Comparison of ENCODE assay signal across 8 cellular contexts in the genomic region with DNA sequence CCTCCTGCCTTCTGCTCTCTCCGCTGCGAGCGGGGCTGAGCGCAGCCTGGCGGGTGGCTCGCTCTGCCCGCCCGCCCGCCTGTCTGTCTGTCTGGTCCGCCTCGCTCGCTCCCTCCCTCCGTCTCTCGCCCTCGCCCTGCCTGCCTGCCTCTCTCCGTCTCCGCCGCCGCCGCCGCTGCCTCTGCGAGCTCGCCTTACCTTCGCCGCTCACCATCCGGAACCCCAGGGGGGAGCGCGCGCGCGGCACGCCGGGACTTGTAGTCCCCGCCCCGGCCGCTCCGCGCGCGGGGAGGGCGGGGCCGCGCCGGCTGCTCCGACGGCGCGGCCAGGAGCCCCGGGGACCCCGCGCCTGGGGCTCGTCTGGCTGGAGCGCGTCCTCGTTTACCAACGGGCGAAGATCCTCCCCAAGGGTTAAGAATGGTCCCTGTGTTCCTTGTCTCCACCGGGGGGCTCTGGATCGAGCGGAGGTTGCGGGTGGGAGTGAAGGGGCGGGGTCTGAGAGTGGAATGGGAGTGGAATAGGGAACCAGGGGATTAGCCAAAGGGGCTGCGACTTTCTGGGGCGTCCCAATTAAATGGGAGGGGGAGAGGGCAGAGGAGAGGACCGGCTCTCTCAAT. TPM values are rescaled to one million over a fixed set of nuclear protein-coding genes. Genes with fewer than 3 reads are reported as not detected.
DNase-seq lines count a peak whose midpoint lies in the region; ATAC-seq and TF ChIP-seq lines count a peak whose summit lies in the region.

A gene with protein sequence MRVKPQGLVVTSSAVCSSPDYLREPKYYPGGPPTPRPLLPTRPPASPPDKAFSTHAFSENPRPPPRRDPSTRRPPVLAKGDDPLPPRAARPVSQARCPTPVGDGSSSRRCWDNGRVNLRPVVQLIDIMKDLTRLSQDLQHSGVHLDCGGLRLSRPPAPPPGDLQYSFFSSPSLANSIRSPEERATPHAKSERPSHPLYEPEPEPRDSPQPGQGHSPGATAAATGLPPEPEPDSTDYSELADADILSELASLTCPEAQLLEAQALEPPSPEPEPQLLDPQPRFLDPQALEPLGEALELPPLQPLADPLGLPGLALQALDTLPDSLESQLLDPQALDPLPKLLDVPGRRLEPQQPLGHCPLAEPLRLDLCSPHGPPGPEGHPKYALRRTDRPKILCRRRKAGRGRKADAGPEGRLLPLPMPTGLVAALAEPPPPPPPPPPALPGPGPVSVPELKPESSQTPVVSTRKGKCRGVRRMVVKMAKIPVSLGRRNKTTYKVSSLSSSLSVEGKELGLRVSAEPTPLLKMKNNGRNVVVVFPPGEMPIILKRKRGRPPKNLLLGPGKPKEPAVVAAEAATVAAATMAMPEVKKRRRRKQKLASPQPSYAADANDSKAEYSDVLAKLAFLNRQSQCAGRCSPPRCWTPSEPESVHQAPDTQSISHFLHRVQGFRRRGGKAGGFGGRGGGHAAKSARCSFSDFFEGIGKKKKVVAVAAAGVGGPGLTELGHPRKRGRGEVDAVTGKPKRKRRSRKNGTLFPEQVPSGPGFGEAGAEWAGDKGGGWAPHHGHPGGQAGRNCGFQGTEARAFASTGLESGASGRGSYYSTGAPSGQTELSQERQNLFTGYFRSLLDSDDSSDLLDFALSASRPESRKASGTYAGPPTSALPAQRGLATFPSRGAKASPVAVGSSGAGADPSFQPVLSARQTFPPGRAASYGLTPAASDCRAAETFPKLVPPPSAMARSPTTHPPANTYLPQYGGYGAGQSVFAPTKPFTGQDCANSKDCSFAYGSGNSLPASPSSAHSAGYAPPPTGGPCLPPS (N-terminal part only) (minus strand): TSS at position 183 of the 617 bp plus-strand sequence. CDS start 52,029 bp downstream, outside the sequence.

- H4K20me1 ChIP-seq in MM.1S (ENCODE audit: insufficient read depth, low read length), result no peaks in the 10 kb centered on the region
- peaks cover 41% of the 10 kb centered on the region for H4K20me1 ChIP-seq in neural progenitor cell (ENCODE audit: low read depth)

- H3K9ac ChIP-seq in MM.1S (ENCODE audit: low read length) (peak within 1 kb of the TSS; percentile 41; the same call in 1 of the 2 replicates), neural progenitor cell (peak within 1 kb of the TSS; percentile 75)

- H3K4me2 ChIP-seq in MM.1S (ENCODE audit: low read depth, low read length) (peak within 1 kb of the TSS; percentile 90), neural progenitor cell (peak within 1 kb of the TSS; percentile 98)

- H3K79me2 ChIP-seq in MM.1S (ENCODE audit: low read length) (no peaks in the 10 kb centered on the region), neural progenitor cell (ENCODE audit: low read depth) (peaks cover 49% of the 10 kb centered on the region)

- H3K36me3 ChIP-seq in MM.1S (replicated peaks; ENCODE audit: insufficient read depth, low read length), result no peaks in the 10 kb centered on the region
- no peaks in the 10 kb centered on the region for H3K36me3 ChIP-seq in neural progenitor cell

- no peaks in the 10 kb centered on the region for H3K36me3 Mint-ChIP-seq in neural progenitor cell

- in situ Hi-C loops in SK-MEL-5 (cut with HindIII; ENCODE audit: low pct_unique_long_range_greater_than_20kb, low sequenced_read_pairs), result no loop called here

- H3K4me1 Mint-ChIP-seq in neural progenitor cell, result peaks cover 37% of the 10 kb centered on the region
- H3K4me1 Mint-ChIP-seq in stimulated activated naive CD8-positive, alpha-beta T cell treated with anti-CD3 and anti-CD28 coated beads, Interleukin-15, amount 100 ng/mL, for 72 hours, result peaks cover 23% of the 10 kb centered on the region

- no peaks in the 10 kb centered on the region for H3K9me3 Mint-ChIP-seq in neural progenitor cell
- H3K9me3 Mint-ChIP-seq in stimulated activated naive CD8-positive, alpha-beta T cell treated with anti-CD3 and anti-CD28 coated beads, Interleukin-15, amount 100 ng/mL, for 72 hours, result no peaks in the 10 kb centered on the region

- peaks cover 13% of the 10 kb centered on the region for H3K27me3 Mint-ChIP-seq in neural progenitor cell (ENCODE audit: insufficient read depth, low read depth)
- no peaks in the 10 kb centered on the region for H3K27me3 Mint-ChIP-seq in stimulated activated naive CD8-positive, alpha-beta T cell treated with anti-CD3 and anti-CD28 coated beads, Interleukin-15, amount 100 ng/mL, for 72 hours

- H3F3A ChIP-seq in MM.1S (ENCODE audit: insufficient read depth, low read length) (no peaks in the 10 kb centered on the region), neural progenitor cell (ENCODE audit: low read depth) (peaks cover 69% of the 10 kb centered on the region)

- H3K9me2 ChIP-seq in MM.1S (replicated peaks; ENCODE audit: insufficient read depth, low read length), result no peaks in the 10 kb centered on the region

- no peak for TF ChIP-seq CTCF in MM.1S (IDR thresholded peaks at IDR 0.05; ENCODE audit: low read length)
- no peak for TF ChIP-seq CTCF in foreskin keratinocyte (conservative IDR thresholded peaks at IDR 0.05)
- peak; percentile 3 for TF ChIP-seq CTCF in neural progenitor cell (IDR thresholded peaks at IDR 0.05)

- H2AFZ ChIP-seq in MM.1S (ENCODE audit: low read length) (peak within 1 kb of the TSS; percentile 76), neural progenitor cell (replicated peaks) (peak within 1 kb of the TSS; percentile 87)

- H3K27me3 ChIP-seq in MM.1S (replicated peaks; ENCODE audit: insufficient read depth, low read length) (no peaks in the 10 kb centered on the region), foreskin keratinocyte (no peaks in the 10 kb centered on the region), neural progenitor cell (no peaks in the 10 kb centered on the region)

- H3K27ac Mint-ChIP-seq in neural progenitor cell, result peak within 1 kb of the TSS; percentile 25
- peak within 1 kb of the TSS; percentile 74 to 88 for H3K27ac Mint-ChIP-seq in stimulated activated naive CD8-positive, alpha-beta T cell treated with anti-CD3 and anti-CD28 coated beads, Interleukin-15, amount 100 ng/mL, for 72 hours

- H3K27ac ChIP-seq in MM.1S (ENCODE audit: low read length) (no peak within 1 kb of the TSS), foreskin keratinocyte (peak within 1 kb of the TSS; percentile 63), neural progenitor cell (peak within 1 kb of the TSS; percentile 49)

- H3K4me3 Mint-ChIP-seq in neural progenitor cell, result peak within 1 kb of the TSS; percentile 94
- peak within 1 kb of the TSS; percentile 81 to 98 for H3K4me3 Mint-ChIP-seq in stimulated activated naive CD8-positive, alpha-beta T cell treated with anti-CD3 and anti-CD28 coated beads, Interleukin-15, amount 100 ng/mL, for 72 hours

- DNase-seq in CMK (ENCODE audit: low read depth), result peak; percentile 74
- DNase-seq in MM.1S, result peak; percentile 91
- peak; percentile 79 for DNase-seq in SK-MEL-5 (ENCODE audit: low read depth, low spot score)
- DNase-seq in activated gamma-delta T cell treated with anti-CD3 and anti-CD28 coated beads, Interleukin-2, amount 50 U/mL, for 16 hours (ENCODE audit: low read depth), result peak; percentile 88
- peak; percentile 45 to 73 for DNase-seq in foreskin keratinocyte
- DNase-seq in neural progenitor cell (ENCODE audit: low spot score), result peak; percentile 98
- DNase-seq in stimulated activated naive CD8-positive, alpha-beta T cell treated with anti-CD3 and anti-CD28 coated beads, Interleukin-15, amount 100 ng/mL, for 72 hours, result peak; percentile 90 to 93

- H3K9me3 ChIP-seq in MM.1S (replicated peaks; ENCODE audit: insufficient read depth, low read length) (no peaks in the 10 kb centered on the region), neural progenitor cell (ENCODE audit: low read depth) (no peaks in the 10 kb centered on the region)

- H3K4me1 ChIP-seq in MM.1S (ENCODE audit: low read length) (no peaks in the 10 kb centered on the region), foreskin keratinocyte (peaks cover 6% of the 10 kb centered on the region), neural progenitor cell (peaks cover 68% of the 10 kb centered on the region)

- ATAC-seq in GM21723 (IDR thresholded peaks at IDR 0.05; ENCODE audit: unreplicated experiment) (peak; percentile 55), foreskin keratinocyte (peak; percentile 58)
- peak; percentile 80 for ATAC-seq in stimulated activated naive CD8-positive, alpha-beta T cell treated with anti-CD3 and anti-CD28 coated beads, Interleukin-15, amount 100 ng/mL, for 72 hours

- peak within 1 kb of the TSS; percentile 83 for H3K4me3 ChIP-seq in MM.1S (ENCODE audit: low read length)
- peak within 1 kb of the TSS; percentile 99 for H3K4me3 ChIP-seq in neural progenitor cell

RNA-seq across cellular contexts. Expression of the gene that starts here (rescaled TPM):
- total RNA-seq in SK-MEL-5 (2014; rRNA removed; shearing (Covaris generic)), result 4.4 TPM in 2 replicates
- 6.9 and 15.0 TPM in 2 replicates for polyA plus RNA-seq in SK-MEL-5 (2015; cell fraction: cytosol; rRNA removed)
- 5.4 and 7.7 TPM in 2 replicates for polyA plus RNA-seq in SK-MEL-5 (2015; cell fraction: nucleus; rRNA removed)
- total RNA-seq in foreskin keratinocyte, result 12.1 and 14.8 TPM in 2 replicates
- 4.0 and 5.4 TPM in 2 replicates for polyA plus RNA-seq in foreskin keratinocyte
- 7.0 and 26.5 TPM in 2 replicates for total RNA-seq in neural progenitor cell (ENCODE audit: low replicate concordance)
